20 cellular contexts compared by ENCODE assay signal in genomic region chr11:41437006-41437405, GRCh38. TPM values are rescaled to one million over a fixed set of nuclear protein-coding genes. Genes with fewer than 3 reads are reported as not detected.
DNase-seq lines count a peak whose midpoint lies in the region; ATAC-seq and TF ChIP-seq lines count a peak whose summit lies in the region.
"Had no signal": no experiment of that assay in that cellular context is flagged by ENCODE, and none has a peak within 500 bp of the region (broad histone marks: within the 10 kb centered on the region; RNA-seq: fewer than 3 reads in every experiment).

No MANE protein-coding gene starts in this region.

- H3K4me1 ChIP-seq in mucosa of descending colon (ENCODE audit: low read depth) = no peaks in the 10 kb centered on the region
- H3K4me1 ChIP-seq in tibial artery = no peaks in the 10 kb centered on the region
- H3K4me1 ChIP-seq: A549 had no signal

- peaks cover 6% of the 10 kb centered on the region for H3K4me1 Mint-ChIP-seq in WTC11

- H3K36me3 ChIP-seq in mucosa of descending colon (ENCODE audit: low read depth) (no peaks in the 10 kb centered on the region), tibial artery (no peaks in the 10 kb centered on the region)
- H3K36me3 ChIP-seq: BLaER1 treated with 17β-estradiol and CSF1 and Interleukin-3, amounts not matched to agents 10 nM and 100 nM had no signal

- TF ChIP-seq CTCF in WTC11 (IDR thresholded peaks at IDR 0.05) = no peak
- no peak for TF ChIP-seq CTCF in mucosa of descending colon (IDR thresholded peaks at IDR 0.05)
- TF ChIP-seq CTCF in tibial artery (IDR thresholded peaks at IDR 0.05) = no peak

- H3K27ac Mint-ChIP-seq in WTC11 = 0 out of 2 replicates have a peak overlapping the region, but pooled peaks have one; percentile 10
- H3K27ac Mint-ChIP-seq: B cell; CD4-positive, alpha-beta T cell; CD8-positive, alpha-beta T cell had no signal

- H3K4me3 Mint-ChIP-seq in WTC11 = no peak overlapping the region
- H3K4me3 Mint-ChIP-seq: B cell; CD4-positive, alpha-beta T cell; CD8-positive, alpha-beta T cell had no signal

- H3K9me3 Mint-ChIP-seq in WTC11 = peaks cover 8% of the 10 kb centered on the region; the same call in 1 of the 2 replicates

- H3K9me3 ChIP-seq in mucosa of descending colon = no peaks in the 10 kb centered on the region
- no peaks in the 10 kb centered on the region for H3K9me3 ChIP-seq in tibial artery
- H3K9me3 ChIP-seq: A549; BLaER1 treated with 17β-estradiol and CSF1 and Interleukin-3, amounts not matched to agents 10 nM and 100 nM; Caco-2 had no signal

- ATAC-seq in WTC11 = no peak
- peak; percentile 88 for ATAC-seq in mucosa of descending colon
- no peak for ATAC-seq in left ventricle myocardium superior
- ATAC-seq: A549; CD8-positive, alpha-beta T cell had no signal

- no peaks in the 10 kb centered on the region for H3K36me3 Mint-ChIP-seq in WTC11
- H3K36me3 Mint-ChIP-seq: CD8-positive, alpha-beta T cell had no signal

- intact Hi-C loops in mucosa of descending colon (cut with DNase I, micrococcal nuclease) = no loop called here
- intact Hi-C loops in tibial artery (cut with DNase I; ENCODE audit: low total_unique reads) = no loop called here
- intact Hi-C loops in left ventricle myocardium superior (cut with micrococcal nuclease) = no loop called here

- POLR2A ChIA-PET in WTC11 (lab: Charles Lee) = no interaction called here

- DNase-seq in NCI-H146 treated with DMSO at 0.1 percent for 48 hours (lab: John Stamatoyannopoulos, UW; ENCODE audit: unreplicated experiment) (peak; percentile 9), NCI-H146 (lab: John Stamatoyannopoulos, UW) (no peak), WTC11 (ENCODE audit: low spot score) (no peak), mucosa of descending colon (no peak), NCI-H1694 treated with DMSO at 0.1 percent for 48 hours (lab: John Stamatoyannopoulos, UW) (no peak), tibial artery (no peak), left ventricle myocardium superior (no peak)
- DNase-seq: AML-193; Caco-2; Calu3; CD4-positive, alpha-beta T cell; CD8-positive, alpha-beta T cell; DMS79 treated with DMSO at 0.1 percent for 48 hours; GF-D8 had no signal

- CTCF ChIA-PET in WTC11 (lab: Charles Lee) = no interaction called here

- H3K27ac ChIP-seq in tibial artery = no peak overlapping the region
- H3K27ac ChIP-seq: 22Rv1; A549; BLaER1 treated with 17β-estradiol and CSF1 and Interleukin-3, amounts not matched to agents 10 nM and 100 nM; C4-2B had no signal

- H3K4me3 ChIP-seq in mucosa of descending colon (no peak overlapping the region), tibial artery (no peak overlapping the region)
- H3K4me3 ChIP-seq: A549; BLaER1 treated with 17β-estradiol and CSF1 and Interleukin-3, amounts not matched to agents 10 nM and 100 nM had no signal

- H3K27me3 Mint-ChIP-seq in WTC11 (ENCODE audit: low read depth) = no peaks in the 10 kb centered on the region; the same call in 1 of the 2 replicates
- H3K27me3 Mint-ChIP-seq: B cell; CD4-positive, alpha-beta T cell had no signal

- no peaks in the 10 kb centered on the region for H3K27me3 ChIP-seq in tibial artery
- H3K27me3 ChIP-seq: BLaER1 treated with 17β-estradiol and CSF1 and Interleukin-3, amounts not matched to agents 10 nM and 100 nM had no signal

TF ChIP-seq in WTC11, 78 proteins besides CTCF, POLR2A, EP300 and RAD21:
- no peak for TF ChIP-seq NR2C2 (CRISPR knock-in tag; IDR thresholded peaks at IDR 0.05)
- TF ChIP-seq USF2 (CRISPR knock-in tag; IDR thresholded peaks at IDR 0.05) = no peak
- no peak for TF ChIP-seq HMGXB4 (CRISPR knock-in tag; IDR thresholded peaks at IDR 0.05)
- TF ChIP-seq ZNF263 (CRISPR knock-in tag; IDR thresholded peaks at IDR 0.05; ENCODE audit: low read depth) = no peak
- no peak for TF ChIP-seq MXD4 (CRISPR knock-in tag; IDR thresholded peaks at IDR 0.05; ENCODE audit: borderline replicate concordance)
- no peak for TF ChIP-seq ZSCAN18 (CRISPR knock-in tag; IDR thresholded peaks at IDR 0.05)
- TF ChIP-seq CDX4 (CRISPR knock-in tag; IDR thresholded peaks at IDR 0.05; ENCODE audit: borderline replicate concordance) = no peak

RNA-seq across cellular contexts. Expression of gene LRRC4C, which starts 22.4 kb away (rescaled TPM):
- total RNA-seq in WTC11 (2021) = 0.41 to 1.3 TPM (median 0.72 TPM) in 3 replicates
- total RNA-seq in mucosa of descending colon = 1 to 10 TPM in 1 of 3 donors, under 1 TPM in 1, not detected in 1; 0.29 to 4.1 TPM
- total RNA-seq in left ventricle myocardium superior = 0.57 TPM
- total RNA-seq: A172; Caco-2; Calu3; CD4-positive, alpha-beta T cell; CD8-positive, alpha-beta T cell had no signal
